ENCODE assay signal across 8 cellular contexts in genomic region chr2:120013569-120014223, GRCh38. TPM values are rescaled to one million over a fixed set of nuclear protein-coding genes. Genes with fewer than 3 reads are reported as not detected.
A peak's percentile ranks its signal among the peaks of the same experiment; 100 is the strongest.
DNase-seq lines count a peak whose midpoint lies in the region; ATAC-seq and TF ChIP-seq lines count a peak whose summit lies in the region.

No MANE protein-coding gene starts in this region.

- H3K27me3 ChIP-seq in mesendoderm (ENCODE audit: insufficient read depth, low read length, poor library complexity) (no peaks in the 10 kb centered on the region), transverse colon (no peaks in the 10 kb centered on the region)

- H3K4me3 ChIP-seq in mesendoderm (ENCODE audit: low read length) (peak overlapping the region; percentile 75), transverse colon (peak overlapping the region; percentile 92 to 95 (median 94))

- no peaks in the 10 kb centered on the region for H3K9me3 ChIP-seq in transverse colon

- TF ChIP-seq POLR2A in transverse colon (IDR thresholded peaks at IDR 0.05), result no peak

- no peak for TF ChIP-seq EP300 in transverse colon (IDR thresholded peaks at IDR 0.05; ENCODE audit: low read depth)

- H3K36me3 ChIP-seq in mesendoderm (ENCODE audit: control insufficient read depth, insufficient read depth, low read length) (no peaks in the 10 kb centered on the region), transverse colon (no peaks in the 10 kb centered on the region)

- H3K9me3 Mint-ChIP-seq in central memory CD8-positive, alpha-beta T cell, result no peaks in the 10 kb centered on the region

- H3K56ac ChIP-seq in mesendoderm (ENCODE audit: low read length), result peak overlapping the region; percentile 97

- H3K4me2 ChIP-seq in mesendoderm (ENCODE audit: low read length), result peak overlapping the region; percentile 88

- intact Hi-C loops in transverse colon (cut with DNase I; ENCODE audit: low total_unique reads), result no loop called here

- DNase-seq in NCI-H2029 (lab: John Stamatoyannopoulos, UW), result peak; percentile 30
- DNase-seq in NCI-H2029 treated with DMSO at 0.1 percent for 48 hours (lab: John Stamatoyannopoulos, UW), result no peak
- peak; percentile 31 for DNase-seq in NCI-H2171 (lab: John Stamatoyannopoulos, UW)
- DNase-seq in central memory CD8-positive, alpha-beta T cell (ENCODE audit: low spot score in 2 of 2), result no peak
- no peak for DNase-seq in mesendoderm
- peak; percentile 44 for DNase-seq in transverse colon

- peaks cover 5% of the 10 kb centered on the region for H3K36me3 Mint-ChIP-seq in central memory CD8-positive, alpha-beta T cell (ENCODE audit: insufficient read depth)

- in situ Hi-C loops in transverse colon (cut with MboI; ENCODE audit: low pct_ligation_motif_present in 1 of 4, low pct_unique_long_range_greater_than_20kb in 1 of 4, low sequenced_read_pairs in 3 of 4), result no loop called here

- no CpG with 5 or more reads among the region's 19 CpGs for WGBS in mesendoderm (ENCODE audit: extremely low coverage, insufficient coverage, low lambda C conversion rate)
- WGBS in transverse colon (ENCODE audit: low coverage in 1 of 2), 2 donors, result 18 to 36% methylated on average over 10 to 19 of the region's 19 CpGs

- TF ChIP-seq CTCF in transverse colon (IDR thresholded peaks at IDR 0.05), result no peak

- no peak overlapping the region for H3K23ac ChIP-seq in mesendoderm (ENCODE audit: low read length)

- H3K27ac ChIP-seq in mesendoderm (ENCODE audit: low read depth, low read length) (peak overlapping the region; percentile 95), transverse colon (peak overlapping the region; percentile 89 to 97 (median 92))

- no peak overlapping the region for H2BK120ac ChIP-seq in mesendoderm (ENCODE audit: low read depth, low read length)

- peaks cover 2% of the 10 kb centered on the region for H3K79me1 ChIP-seq in mesendoderm (ENCODE audit: low read length)

- H3K18ac ChIP-seq in mesendoderm (ENCODE audit: low read length), result peak overlapping the region; percentile 75

- H3K4me1 ChIP-seq in mesendoderm (ENCODE audit: control insufficient read depth, low read depth, low read length), result peaks cover 2% of the 10 kb centered on the region
- peaks cover 0 to 19% (median 14%) of the 10 kb centered on the region in 4 donors for H3K4me1 ChIP-seq in transverse colon

- H2BK15ac ChIP-seq in mesendoderm (replicated peaks; ENCODE audit: low read depth), result no peak overlapping the region

- H2BK5ac ChIP-seq in mesendoderm (ENCODE audit: low read length), result no peak overlapping the region

- no peak overlapping the region for H3K4ac ChIP-seq in mesendoderm (ENCODE audit: low read depth, low read length)

- no peak overlapping the region for H2AK5ac ChIP-seq in mesendoderm (ENCODE audit: low read length)

- ATAC-seq in central memory CD8-positive, alpha-beta T cell (replicated peaks; ENCODE audit: extremely low read depth, poor library complexity, severe bottlenecking), result no peak
- ATAC-seq in GM18873 (IDR thresholded peaks at IDR 0.05; ENCODE audit: low FRiP score, unreplicated experiment) (no peak), HG02973 (IDR thresholded peaks at IDR 0.05; ENCODE audit: unreplicated experiment) (no peak)

- H3K4me3 Mint-ChIP-seq in central memory CD8-positive, alpha-beta T cell, result peak overlapping the region; percentile 58

- H3K27me3 Mint-ChIP-seq in central memory CD8-positive, alpha-beta T cell, result no peaks in the 10 kb centered on the region

- peaks cover 5% of the 10 kb centered on the region for H3K79me2 ChIP-seq in mesendoderm (ENCODE audit: control insufficient read depth, insufficient read depth, low read length)

- H3K27ac Mint-ChIP-seq in central memory CD8-positive, alpha-beta T cell (ENCODE audit: low read depth), result no peak overlapping the region

- peak overlapping the region; percentile 94 for H3K9ac ChIP-seq in mesendoderm (ENCODE audit: low read length)

- no peak overlapping the region for H4K8ac ChIP-seq in mesendoderm (ENCODE audit: low read depth, low read length)

- no peak overlapping the region for H4K5ac ChIP-seq in mesendoderm (ENCODE audit: low read length)

- H3K4me1 Mint-ChIP-seq in central memory CD8-positive, alpha-beta T cell, result peaks cover 20% of the 10 kb centered on the region

RNA-seq across cellular contexts. Expression of gene EPB41L5, which starts 0.8 kb away (rescaled TPM):
- 16.5 TPM for polyA plus RNA-seq in mesendoderm (2013, experiment 1 of 2)
- 15.8 TPM for polyA plus RNA-seq in mesendoderm (2013, experiment 2 of 2)
- total RNA-seq in transverse colon, result 10 to 100 TPM; 11.1 to 36.5 (median 27.6) TPM

Comparison
In these comparisons a context has a peak if more than half of its experiments do, and no peak if none do; other contexts are left out.
1. DNase-seq: peak in NCI-H2029 (single experiment), NCI-H2171 (single experiment) and transverse colon (single experiment); none in NCI-H2029 treated with DMSO at 0.1 percent for 48 hours (single experiment), central memory CD8-positive, alpha-beta T cell (0 of 2) and mesendoderm (single experiment).